ENCODE assay signal across 20 cellular contexts in the genomic region with DNA sequence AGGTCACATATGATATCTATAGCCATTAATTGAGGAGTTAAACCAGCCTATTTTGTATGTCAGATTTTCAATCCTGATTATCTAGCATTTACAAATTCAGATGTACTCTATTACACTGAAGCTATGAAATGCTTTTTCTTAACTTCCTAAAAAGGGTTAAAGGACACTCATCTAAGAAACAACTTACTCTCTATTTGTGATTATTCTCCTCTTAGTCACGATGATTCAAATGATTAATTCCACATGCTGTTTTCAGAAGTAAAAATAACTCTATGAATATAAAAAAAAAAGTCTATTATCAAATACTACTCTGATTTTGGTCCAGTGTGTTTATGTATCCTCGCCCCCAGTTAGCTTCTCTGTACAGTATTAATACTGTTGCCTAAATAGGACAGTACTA.
DNase-seq lines count a peak whose midpoint lies in the region; ATAC-seq and TF ChIP-seq lines count a peak whose summit lies in the region.
"Had no signal": no experiment of that assay in that cellular context is flagged by ENCODE, and none has a peak within 500 bp of the region (broad histone marks: within the 10 kb centered on the region; RNA-seq: fewer than 3 reads in every experiment).

No MANE protein-coding gene starts in this region.

- H3K27me3 ChIP-seq in SK-N-SH (ENCODE audit: insufficient read depth) = no peaks in the 10 kb centered on the region
- no peaks in the 10 kb centered on the region for H3K27me3 ChIP-seq in skeletal muscle satellite cell (ENCODE audit: control insufficient read depth, insufficient read depth, low read length)
- H3K27me3 ChIP-seq in body of pancreas = no peaks in the 10 kb centered on the region
- H3K27me3 ChIP-seq: gastrocnemius medialis, Peyer's patch had no signal

- H3K36me3 ChIP-seq in SK-N-SH (replicated peaks in 1 of 2; ENCODE audit: control insufficient read depth in 1 of 2, insufficient read depth in 2 of 2, low read length in 1 of 2) (peaks cover 0 to 5% of the 10 kb centered on the region in 2 experiments), skeletal muscle satellite cell (ENCODE audit: insufficient read depth, low read length) (no peaks in the 10 kb centered on the region), body of pancreas (replicated peaks in 1 of 2; ENCODE audit: insufficient read depth in 1 of 2, low read depth in 2 of 2) (no peaks in the 10 kb centered on the region)
- H3K36me3 ChIP-seq: gastrocnemius medialis, HAP-1, Peyer's patch had no signal

- 6% methylated on average over 2 of the region's 2 CpGs for WGBS in SK-N-SH (ENCODE audit: low lambda C conversion rate)
- WGBS in body of pancreas, 2 donors = 36 to 40% methylated on average over 2 of the region's 2 CpGs

- ATAC-seq in body of pancreas = no peak
- ATAC-seq: activated CD8-positive, alpha-beta memory T cell treated with anti-CD3 and anti-CD28 coated beads, Interleukin-2, amount 10 ng/mL, durations not matched to agents 7 days and 5 days; gastrocnemius medialis; HepG2; right cardiac atrium had no signal

- H3F3A ChIP-seq in SK-N-SH (replicated peaks; ENCODE audit: insufficient read depth) = peaks cover 33% of the 10 kb centered on the region

- TF ChIP-seq RAD21 in SK-N-SH (IDR thresholded peaks at IDR 0.05; ENCODE audit: low read length) = no peak

- H3K79me2 ChIP-seq in SK-N-SH (ENCODE audit: insufficient read depth) = no peaks in the 10 kb centered on the region

- TF ChIP-seq CTCF in SK-N-SH (IDR thresholded peaks at IDR 0.05) (no peak), body of pancreas (IDR thresholded peaks at IDR 0.05) (no peak)

- TF ChIP-seq EP300 in SK-N-SH (IDR thresholded peaks at IDR 0.05; ENCODE audit: borderline replicate concordance in 1 of 2, low read depth in 1 of 2, low read length in 1 of 2) = peak in 1 of 2 experiments; percentile 74; a peak in 1 of 4 replicates

- H3K9ac ChIP-seq in SK-N-SH = peak overlapping the region; percentile 65; the same call in 1 of the 2 replicates
- peak overlapping the region; percentile 69 for H3K9ac ChIP-seq in skeletal muscle satellite cell (ENCODE audit: low read depth, low read length)

- H4K20me1 ChIP-seq in SK-N-SH (ENCODE audit: insufficient read depth) = no peaks in the 10 kb centered on the region

- CTCF ChIA-PET in SK-N-SH (lab: Yijun Ruan, JAX) = interaction anchor here (1.2 kb wide), 1 partner anchor 8 kb away, joined by 4 read pairs; no protein-coding TSS in a partner anchor

- H2AFZ ChIP-seq in SK-N-SH (ENCODE audit: low read depth) = peak overlapping the region; percentile 69; the same call in 1 of the 2 replicates

- intact Hi-C loops in body of pancreas (cut with DNase I) = no loop called here

- peaks cover 11% of the 10 kb centered on the region; the same call in 1 of the 2 replicates for H3K9me3 ChIP-seq in SK-N-SH
- no peaks in the 10 kb centered on the region for H3K9me3 ChIP-seq in skeletal muscle satellite cell (replicated peaks; ENCODE audit: low read length)
- H3K9me3 ChIP-seq in body of pancreas = no peaks in the 10 kb centered on the region
- H3K9me3 ChIP-seq: gastrocnemius medialis, HAP-1, Peyer's patch had no signal

- DNase-seq in GM03348 (ENCODE audit: low spot score) (peak; percentile 69), SK-N-SH (no peak), fibroblast of peridontal ligament (ENCODE audit: extremely low read depth) (peak; percentile 77), H4 (ENCODE audit: low spot score) (no peak), DMS114 treated with DMSO at 0.1 percent for 48 hours (lab: John Stamatoyannopoulos, UW; ENCODE audit: unreplicated experiment) (no peak), body of pancreas (no peak)
- DNase-seq: activated CD4-positive, CD25-positive, alpha-beta regulatory T cell; activated CD8-positive, alpha-beta memory T cell treated with anti-CD3 and anti-CD28 coated beads, Interleukin-2, amount 10 ng/mL, durations not matched to agents 7 days and 5 days; activated effector memory CD4-positive, alpha-beta T cell treated with anti-CD3 and anti-CD28 coated beads, Interleukin-2, amount 50 U/mL, for 16 hours; CD4-positive, alpha-beta T cell; gastrocnemius medialis; mesendoderm; NCI-H2107; NCI-H774; Peyer's patch; right cardiac atrium; stimulated activated CD4-positive, alpha-beta T cell treated with anti-CD3 and anti-CD28 coated beads, Interleukin-2, amount 100 ng/mL, for 24 hours had no signal

- POLR2A ChIA-PET in SK-N-SH (lab: Yijun Ruan, JAX) = no interaction called here

- no peak for TF ChIP-seq POLR2A in body of pancreas (IDR thresholded peaks at IDR 0.05)

- H3K4me2 ChIP-seq in SK-N-SH = peak overlapping the region; percentile 76
- peak overlapping the region; percentile 72 for H3K4me2 ChIP-seq in skeletal muscle satellite cell (ENCODE audit: low read length)

- peak overlapping the region in 1 of 2 experiments; percentile 54; a peak in 3 of 4 replicates for H3K4me3 ChIP-seq in SK-N-SH (ENCODE audit: low read depth in 2 of 2, low read length in 1 of 2)
- H3K4me3 ChIP-seq in skeletal muscle satellite cell (ENCODE audit: low read length) = peak overlapping the region; percentile 55
- H3K4me3 ChIP-seq in body of pancreas = no peak overlapping the region
- H3K4me3 ChIP-seq: gastrocnemius medialis, HAP-1, Peyer's patch had no signal

- no peaks in the 10 kb centered on the region for H3K9me2 ChIP-seq in SK-N-SH

- H3K27ac ChIP-seq in SK-N-SH (ENCODE audit: low read depth in 2 of 2, low read length in 1 of 2) = peak overlapping the region; percentile 50 to 98; a peak in 3 of 4 replicates
- H3K27ac ChIP-seq in body of pancreas = no peak overlapping the region
- H3K27ac ChIP-seq: gastrocnemius medialis, Peyer's patch had no signal

- H3K4me1 ChIP-seq in SK-N-SH (ENCODE audit: control insufficient read depth in 1 of 2, insufficient read depth in 2 of 2, low read depth in 1 of 2, low read length in 1 of 2) = peaks cover 12 to 23% of the 10 kb centered on the region in 2 experiments; a peak in 2 of 4 replicates
- peaks cover 32% of the 10 kb centered on the region for H3K4me1 ChIP-seq in skeletal muscle satellite cell (ENCODE audit: control insufficient read depth, insufficient read depth, low read length)
- no peaks in the 10 kb centered on the region for H3K4me1 ChIP-seq in body of pancreas
- H3K4me1 ChIP-seq: gastrocnemius medialis, HAP-1, Peyer's patch had no signal

TF ChIP-seq in SK-N-SH, 30 proteins besides CTCF, POLR2A, EP300 and RAD21 (continues in another document):
- TF ChIP-seq CHD2 (IDR thresholded peaks at IDR 0.05; ENCODE audit: low read length, partially characterized antibody) = no peak
- TF ChIP-seq TEAD4 (IDR thresholded peaks at IDR 0.05; ENCODE audit: borderline replicate concordance, insufficient read depth) = 0 out of 2 replicates have a peak, but pooled peaks have one; percentile 35
- peak; percentile 61 for TF ChIP-seq PBX3 (IDR thresholded peaks at IDR 0.05)
- peak; percentile 52; the same call in 1 of the 2 replicates for TF ChIP-seq RXRA (IDR thresholded peaks at IDR 0.05; ENCODE audit: borderline replicate concordance, low read depth)
- TF ChIP-seq NFIC (IDR thresholded peaks at IDR 0.05; ENCODE audit: borderline replicate concordance) = peak; percentile 56; the same call in 1 of the 2 replicates
- no peak for TF ChIP-seq NRF1 (IDR thresholded peaks at IDR 0.05; ENCODE audit: low read depth, low read length)
- peak; percentile 92 for TF ChIP-seq FOSL2 (IDR thresholded peaks at IDR 0.05; ENCODE audit: borderline replicate concordance, low read depth)
- TF ChIP-seq, protein P1, sequence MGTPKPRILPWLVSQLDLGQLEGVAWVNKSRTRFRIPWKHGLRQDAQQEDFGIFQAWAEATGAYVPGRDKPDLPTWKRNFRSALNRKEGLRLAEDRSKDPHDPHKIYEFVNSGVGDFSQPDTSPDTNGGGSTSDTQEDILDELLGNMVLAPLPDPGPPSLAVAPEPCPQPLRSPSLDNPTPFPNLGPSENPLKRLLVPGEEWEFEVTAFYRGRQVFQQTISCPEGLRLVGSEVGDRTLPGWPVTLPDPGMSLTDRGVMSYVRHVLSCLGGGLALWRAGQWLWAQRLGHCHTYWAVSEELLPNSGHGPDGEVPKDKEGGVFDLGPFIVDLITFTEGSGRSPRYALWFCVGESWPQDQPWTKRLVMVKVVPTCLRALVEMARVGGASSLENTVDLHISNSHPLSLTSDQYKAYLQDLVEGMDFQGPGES (IDR thresholded peaks at IDR 0.05; ENCODE audit: low read depth, low read length) = no peak
- no peak for TF ChIP-seq RCOR1 (IDR thresholded peaks at IDR 0.05; ENCODE audit: low read length)
- TF ChIP-seq SIN3A (IDR thresholded peaks at IDR 0.05; ENCODE audit: borderline replicate concordance, low read depth, low read length) = no peak
- TF ChIP-seq, protein P2, sequence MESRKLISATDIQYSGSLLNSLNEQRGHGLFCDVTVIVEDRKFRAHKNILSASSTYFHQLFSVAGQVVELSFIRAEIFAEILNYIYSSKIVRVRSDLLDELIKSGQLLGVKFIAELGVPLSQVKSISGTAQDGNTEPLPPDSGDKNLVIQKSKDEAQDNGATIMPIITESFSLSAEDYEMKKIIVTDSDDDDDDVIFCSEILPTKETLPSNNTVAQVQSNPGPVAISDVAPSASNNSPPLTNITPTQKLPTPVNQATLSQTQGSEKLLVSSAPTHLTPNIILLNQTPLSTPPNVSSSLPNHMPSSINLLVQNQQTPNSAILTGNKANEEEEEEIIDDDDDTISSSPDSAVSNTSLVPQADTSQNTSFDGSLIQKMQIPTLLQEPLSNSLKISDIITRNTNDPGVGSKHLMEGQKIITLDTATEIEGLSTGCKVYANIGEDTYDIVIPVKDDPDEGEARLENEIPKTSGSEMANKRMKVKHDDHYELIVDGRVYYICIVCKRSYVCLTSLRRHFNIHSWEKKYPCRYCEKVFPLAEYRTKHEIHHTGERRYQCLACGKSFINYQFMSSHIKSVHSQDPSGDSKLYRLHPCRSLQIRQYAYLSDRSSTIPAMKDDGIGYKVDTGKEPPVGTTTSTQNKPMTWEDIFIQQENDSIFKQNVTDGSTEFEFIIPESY (IDR thresholded peaks at IDR 0.05; ENCODE audit: borderline replicate concordance, low read depth) = no peak; the same call in 1 of the 2 replicates
- TF ChIP-seq GATA2 (CRISPR knock-in tag; IDR thresholded peaks at IDR 0.05) = no peak
- 0 out of 2 replicates have a peak, but pooled peaks have one; percentile 18 for TF ChIP-seq MAX (IDR thresholded peaks at IDR 0.05; ENCODE audit: low read depth)

Comparison
In these comparisons a context has a peak if more than half of its experiments do, and no peak if none do; other contexts are left out.
1. DNase-seq: peak in GM03348 (single experiment) and fibroblast of peridontal ligament (single experiment); none in SK-N-SH (single experiment), H4 (single experiment), DMS114 treated with DMSO at 0.1 percent for 48 hours (single experiment) and body of pancreas (0 of 4).
2. H3K27ac ChIP-seq: peak in SK-N-SH (2 of 2); none in body of pancreas (0 of 4).